8 cellular contexts compared by ENCODE assay signal in the genomic region with DNA sequence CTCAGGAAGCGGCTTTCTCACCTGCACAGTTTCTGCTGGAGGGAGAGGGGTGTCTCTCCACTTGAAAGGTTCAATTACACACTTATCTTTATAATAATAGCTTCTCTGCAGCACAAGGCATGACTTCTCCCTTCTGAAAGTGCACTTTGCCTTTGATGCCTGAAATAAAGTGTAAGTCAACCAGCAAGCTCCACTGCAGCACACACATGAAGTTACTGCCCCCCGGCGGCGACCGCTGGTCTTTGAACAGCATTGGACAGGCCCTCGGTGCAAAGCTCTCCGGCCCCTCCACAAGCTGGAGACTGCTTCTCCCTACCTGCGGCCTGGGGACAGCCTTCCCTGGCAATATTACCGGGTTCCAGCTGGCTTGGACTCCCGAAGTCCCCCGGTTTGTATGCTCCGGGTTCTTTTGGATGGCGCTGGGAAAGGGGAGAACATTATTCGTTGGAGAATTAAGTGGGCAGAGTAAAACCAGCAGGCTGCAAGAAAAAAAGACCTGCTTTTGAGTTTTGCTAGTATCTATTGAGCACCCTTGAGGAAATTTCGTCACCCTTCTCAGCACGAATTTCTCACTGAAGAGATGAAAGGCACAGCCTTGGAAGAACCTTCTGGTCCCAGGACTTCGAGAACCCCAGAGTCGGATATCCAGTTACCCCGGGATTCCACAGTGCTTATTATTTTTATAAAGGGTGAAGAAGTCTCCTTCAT. TPM values are rescaled to one million over a fixed set of nuclear protein-coding genes. Genes with fewer than 3 reads are reported as not detected.
DNase-seq lines count a peak whose midpoint lies in the region; ATAC-seq, FAIRE-seq and TF ChIP-seq lines count a peak whose summit lies in the region.

No MANE protein-coding gene starts in this region.

- DNase-seq in M059J (ENCODE audit: low read depth) (peak; percentile 73), RWPE2 (ENCODE audit: low spot score) (no peak), activated gamma-delta T cell (lab: John Stamatoyannopoulos, UW) (peak; percentile 15), frontal cortex (ENCODE audit: low spot score in 2 of 2) (peak; percentile 41 to 56), osteoblast (ENCODE audit: insufficient read length, low spot score, missing footprints) (peak; percentile 86), thyroid gland (peak; percentile 80 to 86)

- H3K36me3 ChIP-seq in RWPE2 (ENCODE audit: low read depth) (no peaks in the 10 kb centered on the region), osteoblast (ENCODE audit: insufficient read depth, low read length) (no peaks in the 10 kb centered on the region), thyroid gland (no peaks in the 10 kb centered on the region)

- H3K4me3 ChIP-seq in RWPE2 (ENCODE audit: severe bottlenecking) (no peak overlapping the region), osteoblast (ENCODE audit: insufficient read depth, low read length) (no peak overlapping the region), thyroid gland (replicated peaks in 1 of 3) (no peak overlapping the region)

- FAIRE-seq in frontal cortex (lab: Jason Lieb, UNC): no peak

- WGBS in thyroid gland, 2 donors: 27 to 31% methylated on average over 19 of the region's 19 CpGs

- H3K27me3 ChIP-seq in RWPE2 (ENCODE audit: insufficient read depth, poor library complexity, severe bottlenecking) (no peaks in the 10 kb centered on the region), osteoblast (ENCODE audit: insufficient read depth, low read length) (no peaks in the 10 kb centered on the region), thyroid gland (no peaks in the 10 kb centered on the region)

- H4K20me1 ChIP-seq in osteoblast (ENCODE audit: insufficient read depth, low read length): no peaks in the 10 kb centered on the region

- H3K4me1 ChIP-seq in RWPE2 (ENCODE audit: insufficient read depth, poor library complexity, severe bottlenecking): peaks cover 12% of the 10 kb centered on the region
- no peaks in the 10 kb centered on the region for H3K4me1 ChIP-seq in osteoblast (ENCODE audit: insufficient read depth, low read length)
- H3K4me1 ChIP-seq in thyroid gland: peaks cover 0 to 6% of the 10 kb centered on the region in 2 donors

- peak overlapping the region; percentile 2 for H2AFZ ChIP-seq in osteoblast (ENCODE audit: low read length)

- ATAC-seq in GM18498 (IDR thresholded peaks at IDR 0.05; ENCODE audit: unreplicated experiment) (peak; percentile 54), RWPE2 (ENCODE audit: low read depth) (peak; percentile 84), HG03280 (IDR thresholded peaks at IDR 0.05; ENCODE audit: unreplicated experiment) (no peak)

- peaks cover under 1% of the 10 kb centered on the region for H3K79me2 ChIP-seq in osteoblast (ENCODE audit: insufficient read depth, low read length)

- TF ChIP-seq POLR2A in thyroid gland (IDR thresholded peaks at IDR 0.05): no peak

- intact Hi-C loops in thyroid gland (cut with DNase I): no loop called here

- H3K9me3 ChIP-seq in RWPE2 (ENCODE audit: severe bottlenecking) (no peaks in the 10 kb centered on the region), osteoblast (ENCODE audit: low read depth, low read length) (no peaks in the 10 kb centered on the region), thyroid gland (no peaks in the 10 kb centered on the region)

- H3K27ac ChIP-seq in RWPE2 (ENCODE audit: poor library complexity, severe bottlenecking) (no peak overlapping the region), osteoblast (ENCODE audit: low read depth, low read length) (no peak overlapping the region), thyroid gland (no peak overlapping the region)

- peak; percentile 79 for TF ChIP-seq CTCF in RWPE2 (IDR thresholded peaks at IDR 0.05; ENCODE audit: poor library complexity, severe bottlenecking)
- TF ChIP-seq CTCF in osteoblast (IDR thresholded peaks at IDR 0.05; ENCODE audit: extremely low read depth, low read depth, low read length): peak; percentile 85
- TF ChIP-seq CTCF in thyroid gland (IDR thresholded peaks at IDR 0.05): peak; percentile 35 to 76 (median 66)

- no peak overlapping the region for H3K4me2 ChIP-seq in osteoblast (ENCODE audit: insufficient read depth, low read length)

RNA-seq across cellular contexts. Expression of a gene that starts 11.8 kb away (rescaled TPM):
- total RNA-seq in M059J (2014; rRNA removed; shearing (Covaris generic)): 160 and 181 TPM in 2 replicates
- 88.0 TPM for total RNA-seq in frontal cortex
- total RNA-seq in osteoblast: 99.6 and 103 TPM in 2 replicates
- 10 to 100 TPM; 24.5 to 32.7 (median 29.0) TPM for total RNA-seq in thyroid gland
